8 cellular contexts compared by ENCODE assay signal in the genomic region with DNA sequence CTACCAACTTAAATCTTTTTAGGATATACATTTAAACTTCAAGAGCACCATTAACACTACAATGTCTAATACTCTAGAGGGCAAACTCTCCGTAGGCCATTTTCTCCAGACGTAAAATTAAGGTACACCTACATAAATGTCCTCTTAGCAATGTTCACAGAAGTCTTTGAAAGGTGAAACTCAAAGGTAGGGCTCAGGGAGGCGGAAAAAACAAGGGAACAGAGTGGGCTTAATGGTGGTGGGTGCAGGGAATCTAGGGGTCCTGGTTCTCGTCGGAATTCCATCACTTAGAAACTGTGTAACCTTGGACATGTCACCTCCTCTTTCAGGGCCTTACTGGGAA. TPM values are rescaled to one million over a fixed set of nuclear protein-coding genes. Genes with fewer than 3 reads are reported as not detected.
DNase-seq lines count a peak whose midpoint lies in the region; ATAC-seq and TF ChIP-seq lines count a peak whose summit lies in the region.

No MANE protein-coding gene starts in this region.

- peak overlapping the region; percentile 94 for H3K27ac Mint-ChIP-seq in activated naive CD4-positive, alpha-beta T cell treated with anti-CD3 and anti-CD28 coated beads for 36 hours
- peak overlapping the region; percentile 97 to 100 (median 99) for H3K27ac Mint-ChIP-seq in naive thymus-derived CD4-positive, alpha-beta T cell

- H3K9me3 ChIP-seq in Loucy (ENCODE audit: insufficient read depth, low read depth, low read length): no peaks in the 10 kb centered on the region
- no peaks in the 10 kb centered on the region for H3K9me3 ChIP-seq in naive thymus-derived CD4-positive, alpha-beta T cell (ENCODE audit: control insufficient read depth in 2 of 3, low read length in 3 of 3)

- H3F3A ChIP-seq in Loucy (ENCODE audit: low read depth): no peaks in the 10 kb centered on the region

- POLR2A ChIA-PET in naive thymus-derived CD4-positive, alpha-beta T cell (lab: Charles Lee): interaction anchor here (0.6 to 2.8 kb wide), 24 partner anchors 8 to 857 kb away, joined by 3 to 15 read pairs (median 4); partner anchors contain the start of genes AAK1, C2orf42, GFPT1 and SNRNP27

- H3K9ac ChIP-seq in Loucy (ENCODE audit: low read depth, low read length, poor library complexity, severe bottlenecking): peak overlapping the region; percentile 90

- H3K27me3 Mint-ChIP-seq in activated naive CD4-positive, alpha-beta T cell treated with anti-CD3 and anti-CD28 coated beads for 36 hours (ENCODE audit: low read depth): no peaks in the 10 kb centered on the region
- no peaks in the 10 kb centered on the region for H3K27me3 Mint-ChIP-seq in naive thymus-derived CD4-positive, alpha-beta T cell

- H3K9me3 Mint-ChIP-seq in activated naive CD4-positive, alpha-beta T cell treated with anti-CD3 and anti-CD28 coated beads for 36 hours: peaks cover 10% of the 10 kb centered on the region
- H3K9me3 Mint-ChIP-seq in naive thymus-derived CD4-positive, alpha-beta T cell: peaks cover 0 to 10% (median 0%) of the 10 kb centered on the region in 11 donors

- H3K4me1 ChIP-seq in Loucy (ENCODE audit: insufficient read depth, low read length, poor library complexity, severe bottlenecking): peaks cover 25% of the 10 kb centered on the region
- peaks cover 18 to 21% of the 10 kb centered on the region in 2 donors for H3K4me1 ChIP-seq in naive thymus-derived CD4-positive, alpha-beta T cell (ENCODE audit: control insufficient read depth in 2 of 2, insufficient read depth in 2 of 2, low read length in 2 of 2)

- H2AFZ ChIP-seq in Loucy (ENCODE audit: low read length): peak overlapping the region; percentile 98

- no peaks in the 10 kb centered on the region for H3K27me3 ChIP-seq in Loucy (ENCODE audit: insufficient read depth, low read length, poor library complexity, severe bottlenecking)
- no peaks in the 10 kb centered on the region for H3K27me3 ChIP-seq in naive thymus-derived CD4-positive, alpha-beta T cell (ENCODE audit: control insufficient read depth in 2 of 2, insufficient read depth in 2 of 2, low read length in 2 of 2)

- intact Hi-C loops in activated naive CD4-positive, alpha-beta T cell treated with anti-CD3 and anti-CD28 coated beads for 36 hours (cut with micrococcal nuclease): loop anchor here (2.0 to 5.0 kb wide), 5 partner anchors 64 to 392 kb away; partner anchors contain the start of gene GMCL1
- intact Hi-C loops in naive thymus-derived CD4-positive, alpha-beta T cell (cut with micrococcal nuclease): loop anchor here (2.0 to 10.0 kb wide), 10 partner anchors 36 to 866 kb away; partner anchors contain the start of genes C2orf42 (in 2 of the 2), TIA1 (in 2 of the 2), AAK1 (in 1 of the 2) and FAM136A (in 1 of the 2)

- H3K4me3 ChIP-seq in Loucy (ENCODE audit: low read length, poor library complexity, severe bottlenecking): peak overlapping the region; percentile 94
- H3K4me3 ChIP-seq in choroid plexus epithelial cell (ENCODE audit: low read depth, low read length): peak overlapping the region; percentile 99
- H3K4me3 ChIP-seq in naive thymus-derived CD4-positive, alpha-beta T cell (ENCODE audit: low read length): peak overlapping the region; percentile 68

- H3K79me2 ChIP-seq in Loucy (ENCODE audit: insufficient read depth, low read length): peaks cover 19% of the 10 kb centered on the region

- H3K36me3 Mint-ChIP-seq in activated naive CD4-positive, alpha-beta T cell treated with anti-CD3 and anti-CD28 coated beads for 36 hours (ENCODE audit: low read depth): no peaks in the 10 kb centered on the region
- H3K36me3 Mint-ChIP-seq in naive thymus-derived CD4-positive, alpha-beta T cell: peaks cover 0 to 21% (median 16%) of the 10 kb centered on the region in 5 donors

- peak overlapping the region; percentile 96 for H3K4me2 ChIP-seq in Loucy (ENCODE audit: low read depth, low read length, poor library complexity, severe bottlenecking)

- CTCF ChIA-PET in activated naive CD4-positive, alpha-beta T cell treated with anti-CD3 and anti-CD28 coated beads for 36 hours (lab: Charles Lee): interaction anchor here (0.7 to 1.8 kb wide), 13 partner anchors 29 to 278 kb away, joined by 3 to 13 read pairs (median 3); no protein-coding TSS in a partner anchor
- CTCF ChIA-PET in naive thymus-derived CD4-positive, alpha-beta T cell (lab: Charles Lee): interaction anchor here (0.9 to 1.0 kb wide), 4 partner anchors 46 to 89 kb away, joined by 3 to 4 read pairs (median 4); no protein-coding TSS in a partner anchor

- H4K20me1 ChIP-seq in Loucy (ENCODE audit: insufficient read depth, low read length, poor library complexity, severe bottlenecking): no peaks in the 10 kb centered on the region

- ATAC-seq in naive thymus-derived CD4-positive, alpha-beta T cell: no peak

- H3K9me2 ChIP-seq in Loucy (replicated peaks; ENCODE audit: low read depth, low read length): no peaks in the 10 kb centered on the region

- peaks cover 31% of the 10 kb centered on the region for H3K4me1 Mint-ChIP-seq in activated naive CD4-positive, alpha-beta T cell treated with anti-CD3 and anti-CD28 coated beads for 36 hours (ENCODE audit: low read depth)
- peaks cover 14 to 48% (median 43%) of the 10 kb centered on the region in 7 donors for H3K4me1 Mint-ChIP-seq in naive thymus-derived CD4-positive, alpha-beta T cell

- H3K4me3 Mint-ChIP-seq in activated naive CD4-positive, alpha-beta T cell treated with anti-CD3 and anti-CD28 coated beads for 36 hours: peak overlapping the region; percentile 95
- peak overlapping the region; percentile 92 to 100 (median 94) for H3K4me3 Mint-ChIP-seq in naive thymus-derived CD4-positive, alpha-beta T cell

- no peak for DNase-seq in activated naive CD4-positive, alpha-beta T cell treated with anti-CD3 and anti-CD28 coated beads for 36 hours
- no peak for DNase-seq in activated naive CD4-positive, alpha-beta T cell treated with anti-CD3 and anti-CD28 coated beads, Interleukin-2, amount 50 U/mL, for 16 hours
- DNase-seq in choroid plexus epithelial cell (ENCODE audit: low read depth) (peak; percentile 23), ureter (ENCODE audit: low spot score) (no peak), AG08396 (ENCODE audit: low spot score) (no peak), NCI-H1436 (lab: John Stamatoyannopoulos, UW) (no peak)
- no peak for DNase-seq in naive thymus-derived CD4-positive, alpha-beta T cell

- TF ChIP-seq CTCF in Loucy (conservative IDR thresholded peaks at IDR 0.05; ENCODE audit: low read length): no peak
- no peak for TF ChIP-seq CTCF in choroid plexus epithelial cell (conservative IDR thresholded peaks at IDR 0.05; ENCODE audit: low read depth, low read length)

- peak overlapping the region; percentile 98 for H3K27ac ChIP-seq in naive thymus-derived CD4-positive, alpha-beta T cell (ENCODE audit: low read depth, low read length)

- H3K36me3 ChIP-seq in Loucy (ENCODE audit: insufficient read depth, low read length): no peaks in the 10 kb centered on the region
- peaks cover 0 to 4% (median 0%) of the 10 kb centered on the region in 3 experiments for H3K36me3 ChIP-seq in naive thymus-derived CD4-positive, alpha-beta T cell (ENCODE audit: control insufficient read depth in 2 of 3, insufficient read depth in 3 of 3, low read length in 3 of 3)

RNA-seq across cellular contexts. Expression of gene NFU1, which starts 0.7 kb away (rescaled TPM):
- total RNA-seq in activated naive CD4-positive, alpha-beta T cell treated with anti-CD3 and anti-CD28 coated beads for 36 hours: 10 to 100 TPM; 35.7 to 39.3 TPM
- total RNA-seq in naive thymus-derived CD4-positive, alpha-beta T cell: 10 to 100 TPM; 16.1 to 25.8 (median 22.6) TPM
- 10 to 100 TPM; 58.4 to 76.4 TPM for polyA plus RNA-seq in naive thymus-derived CD4-positive, alpha-beta T cell
- total RNA-seq in ureter: 39.4 TPM

RNA-seq across cellular contexts. Expression of gene GFPT1, which starts 49.5 kb away (rescaled TPM):
- 10 to 100 TPM; 34.6 to 36.0 TPM for total RNA-seq in activated naive CD4-positive, alpha-beta T cell treated with anti-CD3 and anti-CD28 coated beads for 36 hours
- total RNA-seq in naive thymus-derived CD4-positive, alpha-beta T cell: 10 to 100 TPM; 12.8 to 29.8 (median 16.6) TPM
- 1 to 10 TPM; 8.4 to 8.7 TPM for polyA plus RNA-seq in naive thymus-derived CD4-positive, alpha-beta T cell
- total RNA-seq in ureter: 55.3 TPM
